18 cellular contexts compared by ENCODE assay signal in genomic region chr17:80499961-80500665, GRCh38. TPM values are rescaled to one million over a fixed set of nuclear protein-coding genes. Genes with fewer than 3 reads are reported as not detected.
DNase-seq lines count a peak whose midpoint lies in the region; ATAC-seq and TF ChIP-seq lines count a peak whose summit lies in the region.
"Had no signal": no experiment of that assay in that cellular context is flagged by ENCODE, and none has a peak within 500 bp of the region (broad histone marks: within the 10 kb centered on the region; RNA-seq: fewer than 3 reads in every experiment).

No MANE protein-coding gene starts in this region.

- H3K4me3 ChIP-seq in NT2/D1 (ENCODE audit: insufficient read length, low read depth): no peak overlapping the region
- no peak overlapping the region for H3K4me3 ChIP-seq in muscle layer of colon (ENCODE audit: low read depth in 1 of 2, low read length in 2 of 2)
- no peak overlapping the region for H3K4me3 ChIP-seq in testis
- no peak overlapping the region for H3K4me3 ChIP-seq in coronary artery
- H3K4me3 ChIP-seq: K562, SJSA1 had no signal

- H3K4me1 ChIP-seq in NT2/D1 (ENCODE audit: insufficient read depth, insufficient read length) (peaks cover 20% of the 10 kb centered on the region), muscle layer of colon (ENCODE audit: insufficient read depth, low read length) (peaks cover 38% of the 10 kb centered on the region), testis (peaks cover 36% of the 10 kb centered on the region)

- no peaks in the 10 kb centered on the region for H3K9me3 ChIP-seq in NT2/D1 (ENCODE audit: insufficient read depth, low read length)
- H3K9me3 ChIP-seq in muscle layer of colon (ENCODE audit: low read length): no peaks in the 10 kb centered on the region
- H3K9me3 ChIP-seq in testis: no peaks in the 10 kb centered on the region
- H3K9me3 ChIP-seq: SJSA1 had no signal

- TF ChIP-seq POLR2A in testis (IDR thresholded peaks at IDR 0.05): no peak

- H3K36me3 ChIP-seq in NT2/D1 (ENCODE audit: insufficient read depth, insufficient read length, low read length) (no peaks in the 10 kb centered on the region), muscle layer of colon (ENCODE audit: insufficient read depth, low read length) (no peaks in the 10 kb centered on the region), testis (ENCODE audit: low read depth, missing control alignments) (no peaks in the 10 kb centered on the region)
- H3K36me3 ChIP-seq: SJSA1 had no signal

- WGBS in testis, 2 donors: 62 to 66% methylated on average over 9 to 22 of the region's 22 CpGs

- H3K9ac ChIP-seq in NT2/D1 (ENCODE audit: insufficient read length, low read depth) (peak overlapping the region; percentile 27), muscle layer of colon (ENCODE audit: low read length) (no peak overlapping the region)

- DNase-seq in DMS 273 (lab: John Stamatoyannopoulos, UW; ENCODE audit: unreplicated experiment): peak; percentile 43
- DNase-seq in DMS 273 treated with DMSO at 0.1 percent for 48 hours (lab: John Stamatoyannopoulos, UW): no peak
- no peak for DNase-seq in NT2/D1 (ENCODE audit: low read depth, low spot score)
- peak; percentile 51 for DNase-seq in testis
- DNase-seq in coronary artery (ENCODE audit: low spot score): no peak
- DNase-seq: CD8-positive, alpha-beta memory T cell; NCI-H1417 treated with DMSO at 0.1 percent for 48 hours; NCI-H1930; NCI-H446 treated with DMSO at 0.1 percent for 48 hours; NK-92 treated with Interleukin-12 subunit alpha and Interleukin-12 subunit beta, amount 100 ng/mL, for 24 hours had no signal

- intact Hi-C loops in testis (cut with DNase I; ENCODE audit: low total_unique reads): no loop called here

- TF ChIP-seq CTCF in testis (IDR thresholded peaks at IDR 0.05): no peak
- TF ChIP-seq CTCF in coronary artery (IDR thresholded peaks at IDR 0.05): no peak

- peaks cover 15% of the 10 kb centered on the region for H3K27me3 ChIP-seq in NT2/D1 (ENCODE audit: insufficient read depth, insufficient read length)
- H3K27me3 ChIP-seq in muscle layer of colon (ENCODE audit: control insufficient read depth in 1 of 2, insufficient read depth in 2 of 2, low read length in 2 of 2): no peaks in the 10 kb centered on the region
- H3K27me3 ChIP-seq in testis: no peaks in the 10 kb centered on the region
- H3K27me3 ChIP-seq: SJSA1 had no signal

- peak overlapping the region; percentile 76 for H3K27ac ChIP-seq in muscle layer of colon (ENCODE audit: low read depth, low read length)
- no peak overlapping the region for H3K27ac ChIP-seq in testis
- H3K27ac ChIP-seq in coronary artery: no peak overlapping the region
- H3K27ac ChIP-seq: 22Rv1, HL-60, RWPE1 had no signal

- no peak for ATAC-seq in HG02588 (IDR thresholded peaks at IDR 0.05; ENCODE audit: unreplicated experiment)
- ATAC-seq in GM19452 (IDR thresholded peaks at IDR 0.05; ENCODE audit: unreplicated experiment): no peak
- ATAC-seq: K562 had no signal

RNA-seq across cellular contexts. Expression of gene NPTX1, which starts 23.7 kb away (rescaled TPM):
- total RNA-seq in testis: 1 to 10 TPM; 1.7 to 3.8 TPM
- polyA plus RNA-seq in testis (ENCODE audit: insufficient read depth, low read depth, low replicate concordance): 3.7 TPM
- polyA plus RNA-seq: CD8-positive, alpha-beta memory T cell; K562 had no signal

RNA-seq across cellular contexts. Expression of gene RPTOR, which starts 44.5 kb away (rescaled TPM):
- total RNA-seq in testis: 10 to 100 TPM; 56.6 to 68.3 TPM
- 21.8 TPM for polyA plus RNA-seq in testis (ENCODE audit: insufficient read depth, low read depth, low replicate concordance)

Comparison
In these comparisons a context has a peak if more than half of its experiments do, and no peak if none do; other contexts are left out.
1. DNase-seq: peak in DMS 273 (single experiment) and testis (single experiment); none in DMS 273 treated with DMSO at 0.1 percent for 48 hours (single experiment), NT2/D1 (single experiment) and coronary artery (single experiment).